In the genomic region with DNA sequence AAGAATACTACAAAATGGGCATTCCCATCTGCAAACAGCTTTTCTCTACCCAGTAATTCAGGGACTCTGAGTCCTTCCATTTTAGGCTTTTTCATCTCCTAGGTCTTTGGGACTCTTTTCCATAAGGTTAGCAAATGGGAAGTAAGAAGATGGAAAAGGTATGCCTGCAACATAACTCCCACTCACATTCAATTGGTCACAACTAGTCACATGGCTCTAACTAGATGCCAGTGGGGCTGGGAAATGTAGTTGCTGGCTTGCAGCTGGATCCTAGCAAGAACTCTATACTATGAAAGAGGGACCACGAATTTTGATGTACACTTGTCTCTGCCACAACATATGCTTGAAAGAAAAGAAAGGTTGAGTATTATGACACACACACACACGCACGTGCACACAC, we compare ENCODE assay signal across 24 cellular contexts.
DNase-seq lines count a peak whose midpoint lies in the region; ATAC-seq, FAIRE-seq and TF ChIP-seq lines count a peak whose summit lies in the region.
"Had no signal": no experiment of that assay in that cellular context is flagged by ENCODE, and none has a peak within 500 bp of the region (broad histone marks: within the 10 kb centered on the region; RNA-seq: fewer than 3 reads in every experiment).

No MANE protein-coding gene starts in this region.

- POLR2A ChIA-PET in PC-9 (lab: Charles Lee; ENCODE audit: unreplicated experiment): no interaction called here

- no peaks in the 10 kb centered on the region for H3K27me3 Mint-ChIP-seq in GM23338 (ENCODE audit: insufficient read depth, low read depth, poor library complexity)
- H3K27me3 Mint-ChIP-seq in astrocyte (ENCODE audit: low read depth, unreplicated experiment): no peaks in the 10 kb centered on the region
- H3K27me3 Mint-ChIP-seq: B cell; CD4-positive, alpha-beta T cell had no signal

- H3K79me2 ChIP-seq in GM23338 (replicated peaks; ENCODE audit: insufficient read depth): no peaks in the 10 kb centered on the region
- no peaks in the 10 kb centered on the region for H3K79me2 ChIP-seq in astrocyte (ENCODE audit: insufficient read depth, low read length)
- no peaks in the 10 kb centered on the region for H3K79me2 ChIP-seq in mesendoderm (ENCODE audit: control insufficient read depth, insufficient read depth, low read length)
- no peaks in the 10 kb centered on the region for H3K79me2 ChIP-seq in PC-9 (ENCODE audit: low read depth)

- H3K23ac ChIP-seq in mesendoderm (ENCODE audit: low read length): no peak overlapping the region

- H3F3A ChIP-seq in GM23338 (replicated peaks; ENCODE audit: low read depth) (no peaks in the 10 kb centered on the region), PC-9 (ENCODE audit: insufficient read depth, low read depth) (no peaks in the 10 kb centered on the region)

- TF ChIP-seq CTCF in GM23338 (conservative IDR thresholded peaks at IDR 0.05; ENCODE audit: low read depth in 2 of 2) (no peak), astrocyte (IDR thresholded peaks at IDR 0.05; ENCODE audit: insufficient read depth, low read depth, low read length) (no peak), PC-9 (conservative IDR thresholded peaks at IDR 0.05) (no peak)

- no peak overlapping the region for H2AK5ac ChIP-seq in mesendoderm (ENCODE audit: low read length)

- H3K9me3 ChIP-seq in astrocyte (ENCODE audit: insufficient read depth, low read depth, low read length) (no peaks in the 10 kb centered on the region), PC-9 (ENCODE audit: insufficient read depth, low read depth) (no peaks in the 10 kb centered on the region)
- H3K9me3 ChIP-seq: A549, Caco-2 had no signal

- H3K4me3 ChIP-seq in GM23338: no peak overlapping the region
- no peak overlapping the region for H3K4me3 ChIP-seq in astrocyte (ENCODE audit: insufficient read depth, low read depth, low read length)
- no peak overlapping the region for H3K4me3 ChIP-seq in mesendoderm (ENCODE audit: low read length)
- H3K4me3 ChIP-seq in PC-9: no peak overlapping the region
- H3K4me3 ChIP-seq: A549; BLaER1 treated with 17β-estradiol and CSF1 and Interleukin-3, amounts not matched to agents 10 nM and 100 nM; GM12878 had no signal

- no peak overlapping the region for H2BK15ac ChIP-seq in mesendoderm (replicated peaks; ENCODE audit: low read depth)

- H3K9me3 Mint-ChIP-seq in GM23338 (no peaks in the 10 kb centered on the region), astrocyte (ENCODE audit: unreplicated experiment) (no peaks in the 10 kb centered on the region)
- H3K9me3 Mint-ChIP-seq: CD4-positive, alpha-beta T cell had no signal

- no CpG with 5 or more reads among the region's 3 CpGs for WGBS in mesendoderm (ENCODE audit: extremely low coverage, insufficient coverage, low lambda C conversion rate)

- no peak overlapping the region for H3K18ac ChIP-seq in mesendoderm (ENCODE audit: low read length)

- ATAC-seq in GM23338 (no peak), HG03520 (IDR thresholded peaks at IDR 0.05; ENCODE audit: unreplicated experiment) (no peak)
- ATAC-seq: A549; CD8-positive, alpha-beta T cell; GM12878 had no signal

- H3K36me3 ChIP-seq in GM23338 (ENCODE audit: insufficient read depth) (no peaks in the 10 kb centered on the region), astrocyte (ENCODE audit: insufficient read depth, low read length) (no peaks in the 10 kb centered on the region), mesendoderm (ENCODE audit: control insufficient read depth, insufficient read depth, low read length) (no peaks in the 10 kb centered on the region), PC-9 (ENCODE audit: low read depth) (no peaks in the 10 kb centered on the region)
- H3K36me3 ChIP-seq: BLaER1 treated with 17β-estradiol and CSF1 and Interleukin-3, amounts not matched to agents 10 nM and 100 nM had no signal

- no peak overlapping the region for H4K8ac ChIP-seq in mesendoderm (ENCODE audit: low read depth, low read length)

- intact Hi-C loops in PC-9 (cut with micrococcal nuclease; ENCODE audit: unreplicated experiment): no loop called here

- H4K20me1 ChIP-seq in GM23338 (replicated peaks; ENCODE audit: insufficient read depth) (no peaks in the 10 kb centered on the region), astrocyte (ENCODE audit: insufficient read depth, low read length) (no peaks in the 10 kb centered on the region), PC-9 (ENCODE audit: insufficient read depth) (no peaks in the 10 kb centered on the region)
- H4K20me1 ChIP-seq: BLaER1 treated with 17β-estradiol and CSF1 and Interleukin-3, amounts not matched to agents 10 nM and 100 nM had no signal

- H3K4me1 Mint-ChIP-seq in GM23338 (no peaks in the 10 kb centered on the region), astrocyte (ENCODE audit: low read depth, unreplicated experiment) (no peaks in the 10 kb centered on the region)
- H3K4me1 Mint-ChIP-seq: B cell had no signal

- H3K79me1 ChIP-seq in mesendoderm (ENCODE audit: low read length): no peaks in the 10 kb centered on the region

- H3K27me3 ChIP-seq in GM23338 (ENCODE audit: insufficient read depth): no peaks in the 10 kb centered on the region
- H3K27me3 ChIP-seq in astrocyte (ENCODE audit: insufficient read depth, low read length): no peaks in the 10 kb centered on the region
- H3K27me3 ChIP-seq in mesendoderm (ENCODE audit: insufficient read depth, low read length, poor library complexity): no peaks in the 10 kb centered on the region
- H3K27me3 ChIP-seq in PC-9 (ENCODE audit: insufficient read depth, low read depth): no peaks in the 10 kb centered on the region
- H3K27me3 ChIP-seq: BLaER1 treated with 17β-estradiol and CSF1 and Interleukin-3, amounts not matched to agents 10 nM and 100 nM had no signal

- no peak overlapping the region for H3K56ac ChIP-seq in mesendoderm (ENCODE audit: low read length)

- no peaks in the 10 kb centered on the region for H3K36me3 Mint-ChIP-seq in GM23338 (ENCODE audit: low read depth)
- no peaks in the 10 kb centered on the region for H3K36me3 Mint-ChIP-seq in astrocyte (ENCODE audit: low read depth, unreplicated experiment)
- H3K36me3 Mint-ChIP-seq: CD8-positive, alpha-beta T cell had no signal

- H2AFZ ChIP-seq in GM23338 (no peak overlapping the region), astrocyte (ENCODE audit: low read depth, low read length) (no peak overlapping the region), PC-9 (no peak overlapping the region)

- no peaks in the 10 kb centered on the region for H3K4me1 ChIP-seq in GM23338 (ENCODE audit: insufficient read depth)
- H3K4me1 ChIP-seq in astrocyte (ENCODE audit: insufficient read depth, low read length): no peaks in the 10 kb centered on the region
- H3K4me1 ChIP-seq in mesendoderm (ENCODE audit: control insufficient read depth, low read depth, low read length): no peaks in the 10 kb centered on the region
- H3K4me1 ChIP-seq in PC-9 (replicated peaks; ENCODE audit: insufficient read depth): no peaks in the 10 kb centered on the region
- H3K4me1 ChIP-seq: A549; BLaER1 treated with 17β-estradiol and CSF1 and Interleukin-3, amounts not matched to agents 10 nM and 100 nM; Caco-2 had no signal

- no peak overlapping the region for H3K4me2 ChIP-seq in GM23338
- H3K4me2 ChIP-seq in astrocyte (ENCODE audit: low read length): no peak overlapping the region
- H3K4me2 ChIP-seq in mesendoderm (ENCODE audit: low read length): no peak overlapping the region
- no peak overlapping the region for H3K4me2 ChIP-seq in PC-9
- H3K4me2 ChIP-seq: A549; BLaER1 treated with 17β-estradiol and CSF1 and Interleukin-3, amounts not matched to agents 10 nM and 100 nM had no signal

- CTCF ChIA-PET in PC-9 (lab: Charles Lee): no interaction called here

- H2BK5ac ChIP-seq in mesendoderm (ENCODE audit: low read length): no peak overlapping the region

- DNase-seq in GM23338 (ENCODE audit: low spot score) (peak; percentile 1), astrocyte (ENCODE audit: low read depth) (no peak), mesendoderm (peak; percentile 0), PC-9 (no peak)
- DNase-seq: AML-193; Caco-2; Calu3; CD4-positive, alpha-beta T cell; CD8-positive, alpha-beta T cell; DMS53; DMS79; DND-41; EL; GDM1 had no signal

- H3K9me2 ChIP-seq in GM23338 (ENCODE audit: insufficient read depth) (no peaks in the 10 kb centered on the region), PC-9 (ENCODE audit: insufficient read depth) (no peaks in the 10 kb centered on the region)

- H3K27ac ChIP-seq in GM23338 (ENCODE audit: low read depth) (no peak overlapping the region), astrocyte (ENCODE audit: low read depth, low read length) (no peak overlapping the region), mesendoderm (ENCODE audit: low read depth, low read length) (no peak overlapping the region), PC-9 (no peak overlapping the region)
- H3K27ac ChIP-seq: 22Rv1; A549; BLaER1 treated with 17β-estradiol and CSF1 and Interleukin-3, amounts not matched to agents 10 nM and 100 nM; C4-2B had no signal

- H3K4ac ChIP-seq in mesendoderm (ENCODE audit: low read depth, low read length): no peak overlapping the region

- H3K27ac Mint-ChIP-seq in GM23338 (no peak overlapping the region), astrocyte (ENCODE audit: unreplicated experiment) (no peak overlapping the region)
- H3K27ac Mint-ChIP-seq: B cell; CD4-positive, alpha-beta T cell; CD8-positive, alpha-beta T cell had no signal

- no TSS peak for BruUV-seq in PC-9 (replicated peaks; lab: Mats Ljungman, UMichigan)

- H3K4me3 Mint-ChIP-seq in GM23338: no peak overlapping the region
- no peak overlapping the region for H3K4me3 Mint-ChIP-seq in astrocyte (ENCODE audit: unreplicated experiment)
- H3K4me3 Mint-ChIP-seq: B cell; CD4-positive, alpha-beta T cell; CD8-positive, alpha-beta T cell had no signal

- H4K5ac ChIP-seq in mesendoderm (ENCODE audit: low read length): no peak overlapping the region

- H2BK120ac ChIP-seq in mesendoderm (ENCODE audit: low read depth, low read length): no peak overlapping the region

- H3K9ac ChIP-seq in astrocyte (ENCODE audit: low read length) (no peak overlapping the region), mesendoderm (ENCODE audit: low read length) (no peak overlapping the region)
- H3K9ac ChIP-seq: BLaER1 treated with 17β-estradiol and CSF1 and Interleukin-3, amounts not matched to agents 10 nM and 100 nM had no signal

- FAIRE-seq in astrocyte (lab: Jason Lieb, UNC): peak; percentile 34
- FAIRE-seq: A549, D721Med, GM12878, GM12892, GM18507 had no signal

TF ChIP-seq in GM23338, 12 proteins besides CTCF, POLR2A, EP300 and RAD21:
- no peak for TF ChIP-seq EZH2phosphoT487 (IDR thresholded peaks at IDR 0.05; ENCODE audit: unreplicated experiment)
- TF ChIP-seq CREB1 (CRISPR knock-in tag; IDR thresholded peaks at IDR 0.05; ENCODE audit: low read depth): no peak
- no peak for TF ChIP-seq STAT1 (IDR thresholded peaks at IDR 0.05; ENCODE audit: unreplicated experiment)
- no peak for TF ChIP-seq POLR2AphosphoS5 (IDR thresholded peaks at IDR 0.05; ENCODE audit: low read depth)

Comparison
In these comparisons a context has a peak if more than half of its experiments do, and no peak if none do; other contexts are left out.
1. DNase-seq: peak in GM23338 (single experiment) and mesendoderm (single experiment); none in astrocyte (single experiment) and PC-9 (0 of 2).